Comparison of ENCODE assay signal across 11 cellular contexts in the genomic region with DNA sequence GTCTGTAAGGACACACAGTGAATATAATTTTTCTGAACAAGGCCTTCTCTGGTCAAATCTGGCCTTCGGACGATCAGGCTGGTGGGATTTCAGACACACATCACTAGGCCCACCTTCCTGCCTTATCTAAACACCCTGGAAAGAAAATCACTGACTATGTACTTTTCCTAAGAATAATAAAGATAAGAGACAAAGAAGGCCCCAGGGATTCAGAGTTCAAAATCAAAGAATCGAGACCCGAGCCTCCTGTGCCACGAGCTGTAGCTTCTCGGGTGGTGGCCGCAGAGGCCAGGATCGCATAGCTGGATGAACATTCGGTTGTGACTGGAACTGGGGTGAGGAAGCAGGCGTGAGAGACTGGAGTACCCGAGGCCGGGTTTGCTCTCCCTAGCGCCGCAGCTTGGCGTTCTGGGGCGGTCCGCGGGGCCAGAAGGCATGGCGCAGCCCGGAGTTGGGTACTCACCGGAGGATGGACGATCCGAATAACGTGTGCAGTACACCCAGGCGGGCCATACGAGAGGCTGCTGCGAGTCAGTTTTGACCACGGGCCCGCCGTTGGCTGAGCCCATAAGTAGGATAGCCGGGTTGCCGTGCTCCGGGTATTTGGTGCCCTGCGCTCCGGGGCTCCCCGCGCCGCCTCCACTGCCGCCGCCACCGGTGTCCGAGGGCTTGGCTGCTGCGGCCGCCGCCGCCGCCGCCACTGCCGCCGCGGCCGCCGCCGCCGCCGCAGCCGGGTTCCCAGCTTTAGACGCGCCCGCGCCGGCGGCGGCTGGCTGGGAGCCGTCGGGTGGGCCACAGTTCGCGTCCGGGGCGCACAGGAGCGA. TPM values are rescaled to one million over a fixed set of nuclear protein-coding genes. Genes with fewer than 3 reads are reported as not detected.
A peak's percentile ranks its signal among the peaks of the same experiment; 100 is the strongest.
DNase-seq lines count a peak whose midpoint lies in the region; ATAC-seq and TF ChIP-seq lines count a peak whose summit lies in the region.
"Had no signal": no experiment of that assay in that cellular context is flagged by ENCODE, and none has a peak within 500 bp of the region (broad histone marks: within the 10 kb centered on the region; RNA-seq: fewer than 3 reads in every experiment).

No MANE protein-coding gene starts in this region.

- peak overlapping the region; percentile 66 for H3K27ac Mint-ChIP-seq in activated CD4-positive, alpha-beta T cell treated with anti-CD3 and anti-CD28 coated beads, Interleukin-2, amount 10 ng/mL, durations not matched to agents 24 days and 14 days

- 0 out of 2 replicates have a peak, but pooled peaks cover 7% of the 10 kb centered on the region for H3K79me2 ChIP-seq in PC-3 (ENCODE audit: low read length)

- ATAC-seq in PC-3 (no peak), foreskin keratinocyte (peak; percentile 4), HG03108 (IDR thresholded peaks at IDR 0.05; ENCODE audit: unreplicated experiment) (no peak), GM21529 (IDR thresholded peaks at IDR 0.05; ENCODE audit: unreplicated experiment) (no peak)

- H3K9me3 ChIP-seq in PC-3 (ENCODE audit: low read length) (no peaks in the 10 kb centered on the region), spleen (no peaks in the 10 kb centered on the region)

- H3K9me2 ChIP-seq in PC-3 (replicated peaks; ENCODE audit: low read length) = no peaks in the 10 kb centered on the region

- peak overlapping the region; percentile 53; the same call in 1 of the 2 replicates for H2AFZ ChIP-seq in PC-3 (ENCODE audit: low read length)

- peak overlapping the region; percentile 87 for H3K4me2 ChIP-seq in PC-3 (ENCODE audit: low read length)

- peaks cover 5% of the 10 kb centered on the region for H3K4me1 Mint-ChIP-seq in activated CD4-positive, alpha-beta T cell treated with anti-CD3 and anti-CD28 coated beads, Interleukin-2, amount 10 ng/mL, durations not matched to agents 24 days and 14 days

- H3K4me1 ChIP-seq in PC-3 (ENCODE audit: insufficient read depth, low read length) (no peaks in the 10 kb centered on the region), foreskin keratinocyte (peaks cover 3% of the 10 kb centered on the region), spleen (peaks cover 13 to 77% (median 55%) of the 10 kb centered on the region in 6 donors)

- CTCF ChIA-PET in PC-3 (lab: Charles Lee) = no interaction called here

- H3K36me3 Mint-ChIP-seq in activated CD4-positive, alpha-beta T cell treated with anti-CD3 and anti-CD28 coated beads, Interleukin-2, amount 10 ng/mL, durations not matched to agents 24 days and 14 days (ENCODE audit: low read depth) = peaks cover 3% of the 10 kb centered on the region

- POLR2A ChIA-PET in PC-3 (lab: Charles Lee; ENCODE audit: unreplicated experiment) = no interaction called here

- H3K27me3 Mint-ChIP-seq in activated CD4-positive, alpha-beta T cell treated with anti-CD3 and anti-CD28 coated beads, Interleukin-2, amount 10 ng/mL, durations not matched to agents 24 days and 14 days = peaks cover 73% of the 10 kb centered on the region

- no peak for DNase-seq in activated CD4-positive, alpha-beta T cell treated with anti-CD3 and anti-CD28 coated beads, Interleukin-2, amount 10 ng/mL, durations not matched to agents 24 days and 14 days
- no peak for DNase-seq in activated CD4-positive, alpha-beta T cell treated with anti-CD3 and anti-CD28 coated beads for 48 hours
- no peak for DNase-seq in PC-3
- DNase-seq in foreskin keratinocyte = no peak
- DNase-seq in spleen = peak; percentile 55
- no peak for DNase-seq in NCI-H2227 treated with DMSO at 0.1 percent for 48 hours (lab: John Stamatoyannopoulos, UW)
- DNase-seq: midbrain had no signal

- 2 to 4% (median 4%) methylated on average over 35 to 71 of the region's 71 CpGs for WGBS in spleen, 5 donors

- no peaks in the 10 kb centered on the region for H4K20me1 ChIP-seq in PC-3 (ENCODE audit: low read length)

- TF ChIP-seq CTCF in PC-3 (conservative IDR thresholded peaks at IDR 0.05; ENCODE audit: low read depth, low read length) (no peak), foreskin keratinocyte (conservative IDR thresholded peaks at IDR 0.05) (no peak), spleen (IDR thresholded peaks at IDR 0.05 in 8 of 11, conservative IDR thresholded peaks at IDR 0.05 in 3 of 11) (no peak)

- TSS peak; percentile 40 for BruUV-seq in PC-3 (replicated peaks; lab: Mats Ljungman, UMichigan)

- TF ChIP-seq POLR2A in spleen (IDR thresholded peaks at IDR 0.05) = no peak

- intact Hi-C loops in activated CD4-positive, alpha-beta T cell treated with anti-CD3 and anti-CD28 coated beads, Interleukin-2, amount 10 ng/mL, durations not matched to agents 24 days and 14 days (cut with micrococcal nuclease) = no loop called here
- intact Hi-C loops in PC-3 (cut with micrococcal nuclease) = loop anchor here (5.0 kb wide), 1 partner anchor 124 kb away; no protein-coding TSS in a partner anchor
- intact Hi-C loops in spleen (cut with DNase I; ENCODE audit: low total_unique reads) = no loop called here

- no peak overlapping the region for H3K4me3 Mint-ChIP-seq in activated CD4-positive, alpha-beta T cell treated with anti-CD3 and anti-CD28 coated beads, Interleukin-2, amount 10 ng/mL, durations not matched to agents 24 days and 14 days

- no peak overlapping the region for H3K9ac ChIP-seq in PC-3 (ENCODE audit: low read length)

- H3K27ac ChIP-seq in PC-3 (ENCODE audit: low read length) (no peak overlapping the region), foreskin keratinocyte (no peak overlapping the region), spleen (no peak overlapping the region)
- H3K27ac ChIP-seq: epithelial cell of prostate had no signal

- H3K27me3 ChIP-seq in PC-3 (ENCODE audit: low read length) = peaks cover 12% of the 10 kb centered on the region; the same call in 1 of the 2 replicates
- H3K27me3 ChIP-seq in foreskin keratinocyte = peaks cover 96% of the 10 kb centered on the region
- H3K27me3 ChIP-seq in spleen (replicated peaks in 1 of 7) = peaks cover 30 to 100% (median 100%) of the 10 kb centered on the region in 7 donors

- H3K36me3 ChIP-seq in PC-3 (ENCODE audit: low read depth, low read length) (no peaks in the 10 kb centered on the region), spleen (no peaks in the 10 kb centered on the region)

- H3K9me3 Mint-ChIP-seq in activated CD4-positive, alpha-beta T cell treated with anti-CD3 and anti-CD28 coated beads, Interleukin-2, amount 10 ng/mL, durations not matched to agents 24 days and 14 days = peaks cover 3% of the 10 kb centered on the region

- H3K4me3 ChIP-seq in PC-3 (ENCODE audit: low read length) (peak overlapping the region; percentile 66), spleen (peak overlapping the region in 1 of 8 donors; percentile 56)

- no peaks in the 10 kb centered on the region for H3F3A ChIP-seq in PC-3 (ENCODE audit: low read length, unreplicated experiment)

RNA-seq across cellular contexts. Expression of a gene that starts 1.4 kb away (rescaled TPM):
- total RNA-seq in activated CD4-positive, alpha-beta T cell treated with anti-CD3 and anti-CD28 coated beads, Interleukin-2, amount 10 ng/mL, durations not matched to agents 24 days and 14 days = not detected in 2 replicates
- total RNA-seq in PC-3 (2014; rRNA removed) = 2.3 and 3.2 TPM in 2 replicates
- total RNA-seq in foreskin keratinocyte = 0.75 TPM in 1 of 2 replicates, not detected in the other
- polyA plus RNA-seq in foreskin keratinocyte = 0.85 TPM in 1 of 2 replicates, not detected in the other
- total RNA-seq in spleen = not detected
- not detected for polyA plus RNA-seq in spleen
- polyA plus RNA-seq: BJ had no signal
